In genomic region chr19:35766571-35767104, GRCh38 we compare ENCODE assay signal across 20 cellular contexts. TPM values are rescaled to one million over a fixed set of nuclear protein-coding genes. Genes with fewer than 3 reads are reported as not detected.
DNase-seq lines count a peak whose midpoint lies in the region; ATAC-seq and TF ChIP-seq lines count a peak whose summit lies in the region.
"Had no signal": no experiment of that assay in that cellular context is flagged by ENCODE, and none has a peak within 500 bp of the region (broad histone marks: within the 10 kb centered on the region; RNA-seq: fewer than 3 reads in every experiment).

No MANE protein-coding gene starts in this region.

- no peak for ATAC-seq in HG03439 (IDR thresholded peaks at IDR 0.05; ENCODE audit: unreplicated experiment)
- ATAC-seq: GM12878, HCT116 had no signal

- H3K4me3 Mint-ChIP-seq in activated naive CD4-positive, alpha-beta T cell treated with anti-CD3 and anti-CD28 coated beads, Interleukin-2, amount 10 ng/mL, durations not matched to agents 7 days and 5 days: no peak overlapping the region
- H3K4me3 Mint-ChIP-seq in neural crest cell: peak overlapping the region; percentile 38

- H3K27ac Mint-ChIP-seq in activated naive CD4-positive, alpha-beta T cell treated with anti-CD3 and anti-CD28 coated beads, Interleukin-2, amount 10 ng/mL, durations not matched to agents 7 days and 5 days: no peak overlapping the region
- H3K27ac Mint-ChIP-seq in neural crest cell (ENCODE audit: unreplicated experiment): no peak overlapping the region
- H3K27ac Mint-ChIP-seq: CD4-positive, CD25-positive, alpha-beta regulatory T cell had no signal

- peaks cover 5% of the 10 kb centered on the region for H3K4me1 Mint-ChIP-seq in activated naive CD4-positive, alpha-beta T cell treated with anti-CD3 and anti-CD28 coated beads, Interleukin-2, amount 10 ng/mL, durations not matched to agents 7 days and 5 days
- peaks cover 5% of the 10 kb centered on the region for H3K4me1 Mint-ChIP-seq in neural crest cell

- H3K27me3 Mint-ChIP-seq in activated naive CD4-positive, alpha-beta T cell treated with anti-CD3 and anti-CD28 coated beads, Interleukin-2, amount 10 ng/mL, durations not matched to agents 7 days and 5 days: no peaks in the 10 kb centered on the region
- H3K27me3 Mint-ChIP-seq in neural crest cell (ENCODE audit: low read depth): no peaks in the 10 kb centered on the region
- H3K27me3 Mint-ChIP-seq: CD4-positive, CD25-positive, alpha-beta regulatory T cell had no signal

- H3K4me3 ChIP-seq in H7 (ENCODE audit: insufficient read depth, low read depth, low read length): no peak overlapping the region
- H3K4me3 ChIP-seq: GM12878 had no signal

- peaks cover 12% of the 10 kb centered on the region for H3K36me3 ChIP-seq in H7 (replicated peaks; ENCODE audit: control insufficient read depth, insufficient read depth, low read length)

- peaks cover 21% of the 10 kb centered on the region for H3K36me3 Mint-ChIP-seq in activated naive CD4-positive, alpha-beta T cell treated with anti-CD3 and anti-CD28 coated beads, Interleukin-2, amount 10 ng/mL, durations not matched to agents 7 days and 5 days
- peaks cover 10% of the 10 kb centered on the region for H3K36me3 Mint-ChIP-seq in neural crest cell (ENCODE audit: low read depth)

- no peak for TF ChIP-seq CTCF in neural crest cell (conservative IDR thresholded peaks at IDR 0.05)

- CTCF ChIA-PET in activated naive CD4-positive, alpha-beta T cell treated with anti-CD3 and anti-CD28 coated beads, Interleukin-2, amount 10 ng/mL, durations not matched to agents 7 days and 5 days (lab: Charles Lee): interaction anchor here (0.8 kb wide), 1 partner anchor 14 kb away, joined by 3 read pairs; no protein-coding TSS in a partner anchor

- no peaks in the 10 kb centered on the region for H3K27me3 ChIP-seq in H7 (ENCODE audit: control insufficient read depth, insufficient read depth, low read length)

- no peaks in the 10 kb centered on the region for H3K9me3 Mint-ChIP-seq in activated naive CD4-positive, alpha-beta T cell treated with anti-CD3 and anti-CD28 coated beads, Interleukin-2, amount 10 ng/mL, durations not matched to agents 7 days and 5 days
- H3K9me3 Mint-ChIP-seq in neural crest cell: no peaks in the 10 kb centered on the region
- H3K9me3 Mint-ChIP-seq: CD4-positive, CD25-positive, alpha-beta regulatory T cell had no signal

- DNase-seq in activated naive CD4-positive, alpha-beta T cell treated with anti-CD3 and anti-CD28 coated beads, Interleukin-2, amount 50 U/mL, for 16 hours: peak; percentile 4
- no peak for DNase-seq in activated naive CD4-positive, alpha-beta T cell treated with anti-CD3 and anti-CD28 coated beads, Interleukin-2, amount 10 ng/mL, durations not matched to agents 7 days and 5 days
- DNase-seq in H7: peak; percentile 60
- peak; percentile 43 for DNase-seq in ecto neural progenitor cell (ENCODE audit: low spot score)
- DNase-seq in neural crest cell (ENCODE audit: low read depth, low spot score): no peak
- no peak for DNase-seq in DMS53 (lab: John Stamatoyannopoulos, UW)
- no peak for DNase-seq in NCI-H146 treated with DMSO at 0.1 percent for 48 hours (lab: John Stamatoyannopoulos, UW; ENCODE audit: unreplicated experiment)
- DNase-seq: Calu3; CD4-positive, CD25-positive, alpha-beta regulatory T cell; DMS79; NCI-H1436 treated with DMSO at 0.1 percent for 48 hours; NCI-H2107; NCI-H226; NCI-H526 treated with DMSO at 0.1 percent for 48 hours; OCI-M1 had no signal

RNA-seq across cellular contexts. Expression of gene PROSER3, which starts 8.7 kb away (rescaled TPM):
- 6.8 and 14.0 TPM in 2 replicates for total RNA-seq in H7 (2014; rRNA removed; shearing (Covaris generic))
- total RNA-seq in neural crest cell: 63.4 and 64.0 TPM in 2 replicates

RNA-seq across cellular contexts. Expression of gene ARHGAP33, which starts 8.7 kb away (rescaled TPM):
- total RNA-seq in H7 (2014; rRNA removed; shearing (Covaris generic)): 3.7 and 6.4 TPM in 2 replicates
- 109 and 110 TPM in 2 replicates for total RNA-seq in neural crest cell

RNA-seq across cellular contexts. Expression of gene HSPB6, which starts 9.8 kb away (rescaled TPM):
- 0.48 and 1.4 TPM in 2 replicates for total RNA-seq in H7 (2014; rRNA removed; shearing (Covaris generic))
- 0.37 and 0.64 TPM in 2 replicates for total RNA-seq in neural crest cell
- total RNA-seq: CD4-positive, CD25-positive, alpha-beta regulatory T cell; G401; HT-29 had no signal

RNA-seq across cellular contexts. Expression of gene LIN37, which starts 18.3 kb away (rescaled TPM):
- 5.0 and 17.2 TPM in 2 replicates for total RNA-seq in H7 (2014; rRNA removed; shearing (Covaris generic))
- 7.5 and 12.5 TPM in 2 replicates for total RNA-seq in neural crest cell

RNA-seq across cellular contexts. Expression of gene PSENEN, which starts 21.2 kb away (rescaled TPM):
- 53.2 and 58.6 TPM in 2 replicates for total RNA-seq in H7 (2014; rRNA removed; shearing (Covaris generic))
- 67.3 and 69.2 TPM in 2 replicates for total RNA-seq in neural crest cell

Comparison
In these comparisons a context has a peak if more than half of its experiments do, and no peak if none do; other contexts are left out.
1. DNase-seq: peak in activated naive CD4-positive, alpha-beta T cell treated with anti-CD3 and anti-CD28 coated beads, Interleukin-2, amount 50 U/mL, for 16 hours (single experiment), H7 (single experiment) and ecto neural progenitor cell (single experiment); none in activated naive CD4-positive, alpha-beta T cell treated with anti-CD3 and anti-CD28 coated beads, Interleukin-2, amount 10 ng/mL, durations not matched to agents 7 days and 5 days (single experiment), neural crest cell (single experiment), DMS53 (single experiment) and NCI-H146 treated with DMSO at 0.1 percent for 48 hours (single experiment).
2. RNA of gene ARHGAP33, which starts 8.7 kb away (total RNA-seq): 109 to 110 TPM in neural crest cell; 3.7 to 6.4 TPM in H7; every median in the first group is over 10 times any median in the second.